Comparison of ENCODE assay signal across 11 cellular contexts in genomic region chr10:13686331-13686752, GRCh38.
DNase-seq lines count a peak whose midpoint lies in the region; ATAC-seq and TF ChIP-seq lines count a peak whose summit lies in the region.
"Had no signal": no experiment of that assay in that cellular context is flagged by ENCODE, and none has a peak within 500 bp of the region (broad histone marks: within the 10 kb centered on the region; RNA-seq: fewer than 3 reads in every experiment).

No MANE protein-coding gene starts in this region.

- no peaks in the 10 kb centered on the region for H3K9me3 ChIP-seq in tibial artery

- no peak overlapping the region for H3K4me3 ChIP-seq in tibial artery

- peaks cover 0 to 42% (median 32%) of the 10 kb centered on the region in 4 donors for H3K4me1 ChIP-seq in tibial artery

- H3K4me1 Mint-ChIP-seq in endothelial cell (ENCODE audit: unreplicated experiment) (peaks cover 32% of the 10 kb centered on the region), mesothelial cell of epicardium (peaks cover 24% of the 10 kb centered on the region)
- H3K4me1 Mint-ChIP-seq: activated naive CD8-positive, alpha-beta T cell treated with anti-CD3 and anti-CD28 coated beads, Interleukin-2, amount 10 ng/mL, durations not matched to agents 7 days and 5 days; naive B cell had no signal

- DNase-seq in NOMO-1 treated with DMSO at 0.1 percent for 48 hours (lab: John Stamatoyannopoulos, UW; ENCODE audit: unreplicated experiment), result peak; percentile 78
- DNase-seq in endothelial cell (ENCODE audit: low spot score), result no peak
- DNase-seq in mesothelial cell of epicardium (ENCODE audit: low spot score in 2 of 2, unreplicated experiment in 2 of 2), result no peak
- no peak for DNase-seq in tibial artery
- DNase-seq in NCI-H2227 treated with DMSO at 0.1 percent for 48 hours (lab: John Stamatoyannopoulos, UW), result no peak
- DNase-seq in NCI-H2081 treated with DMSO at 0.1 percent for 48 hours (lab: John Stamatoyannopoulos, UW), result no peak
- DNase-seq: activated naive CD8-positive, alpha-beta T cell treated with anti-CD3 and anti-CD28 coated beads, Interleukin-2, amount 10 ng/mL, durations not matched to agents 7 days and 5 days; naive B cell; NCI-H187; SHP77 treated with DMSO at 0.1 percent for 48 hours had no signal

- no peaks in the 10 kb centered on the region for H3K9me3 Mint-ChIP-seq in endothelial cell (ENCODE audit: unreplicated experiment)
- no peaks in the 10 kb centered on the region for H3K9me3 Mint-ChIP-seq in mesothelial cell of epicardium
- H3K9me3 Mint-ChIP-seq: activated naive CD8-positive, alpha-beta T cell treated with anti-CD3 and anti-CD28 coated beads, Interleukin-2, amount 10 ng/mL, durations not matched to agents 7 days and 5 days; naive B cell had no signal

- H3K36me3 Mint-ChIP-seq in endothelial cell (ENCODE audit: low read depth, unreplicated experiment), result peaks cover 34% of the 10 kb centered on the region
- peaks cover 17% of the 10 kb centered on the region for H3K36me3 Mint-ChIP-seq in mesothelial cell of epicardium
- H3K36me3 Mint-ChIP-seq: activated naive CD8-positive, alpha-beta T cell treated with anti-CD3 and anti-CD28 coated beads, Interleukin-2, amount 10 ng/mL, durations not matched to agents 7 days and 5 days; naive B cell had no signal

- intact Hi-C loops in tibial artery (cut with DNase I; ENCODE audit: low total_unique reads), result no loop called here

- H3K4me3 Mint-ChIP-seq in endothelial cell (ENCODE audit: unreplicated experiment) (peak overlapping the region; percentile 22), mesothelial cell of epicardium (no peak overlapping the region)
- H3K4me3 Mint-ChIP-seq: activated naive CD8-positive, alpha-beta T cell treated with anti-CD3 and anti-CD28 coated beads, Interleukin-2, amount 10 ng/mL, durations not matched to agents 7 days and 5 days; naive B cell had no signal

- H3K27me3 Mint-ChIP-seq in endothelial cell (ENCODE audit: unreplicated experiment) (peaks cover 2% of the 10 kb centered on the region), mesothelial cell of epicardium (ENCODE audit: low read depth) (no peaks in the 10 kb centered on the region)

- peaks cover 0 to 26% (median 12%) of the 10 kb centered on the region in 3 donors for H3K36me3 ChIP-seq in tibial artery

- H3K27ac ChIP-seq in tibial artery, result peak overlapping the region; percentile 71 to 76

- TF ChIP-seq CTCF in endothelial cell (IDR thresholded peaks at IDR 0.05; ENCODE audit: unreplicated experiment) (no peak), mesothelial cell of epicardium (IDR thresholded peaks at IDR 0.05; ENCODE audit: unreplicated experiment) (no peak), tibial artery (IDR thresholded peaks at IDR 0.05) (no peak)

- H3K27ac Mint-ChIP-seq in endothelial cell (ENCODE audit: unreplicated experiment), result peak overlapping the region; percentile 83
- H3K27ac Mint-ChIP-seq in mesothelial cell of epicardium, result peak overlapping the region; percentile 59
- H3K27ac Mint-ChIP-seq: activated naive CD8-positive, alpha-beta T cell treated with anti-CD3 and anti-CD28 coated beads, Interleukin-2, amount 10 ng/mL, durations not matched to agents 7 days and 5 days; naive B cell had no signal

- no peak for ATAC-seq in HG02763 (IDR thresholded peaks at IDR 0.05; ENCODE audit: unreplicated experiment)

- H3K27me3 ChIP-seq in tibial artery, result no peaks in the 10 kb centered on the region
